ENCODE assay signal across 9 cellular contexts in genomic region chr1:104856518-104856917, GRCh38.
"Had no signal": no experiment of that assay in that cellular context is flagged by ENCODE, and none has a peak within 500 bp of the region (broad histone marks: within the 10 kb centered on the region; RNA-seq: fewer than 3 reads in every experiment).

No MANE protein-coding gene starts in this region.

- H3K4me3 Mint-ChIP-seq: IgD-negative memory B cell had no signal

- H3K4me3 ChIP-seq: K562 had no signal

- H3K27me3 Mint-ChIP-seq: IgD-negative memory B cell had no signal

- H3K4me2 ChIP-seq: KMS-11 had no signal

- H3K27ac ChIP-seq: HL-60, KMS-11 had no signal

- H3K4me1 Mint-ChIP-seq: IgD-negative memory B cell had no signal

- H3K36me3 Mint-ChIP-seq: IgD-negative memory B cell had no signal

- H3K9ac ChIP-seq: KMS-11 had no signal

- ATAC-seq: HepG2, K562 had no signal

- FAIRE-seq: HepG2, HTR-8/SVneo, K562 had no signal

- DNase-seq: IMR-90, KBM-7, KG1 had no signal

- H3K27ac Mint-ChIP-seq: IgD-negative memory B cell had no signal
